ENCODE assay signal across 5 cellular contexts in genomic region chr14:70338550-70338949, GRCh38.
"Had no signal": no experiment of that assay in that cellular context is flagged by ENCODE, and none has a peak within 500 bp of the region (broad histone marks: within the 10 kb centered on the region; RNA-seq: fewer than 3 reads in every experiment).

No MANE protein-coding gene starts in this region.

- H3K4me3 ChIP-seq: GM23338 had no signal

- ATAC-seq: GM23338, HepG2 had no signal

- H3K4me2 ChIP-seq: GM23338 had no signal

- DNase-seq: H9, HCEC 1CT, KBM-7 had no signal

- H2AFZ ChIP-seq: GM23338 had no signal
